Comparison of ENCODE assay signal across 11 cellular contexts in genomic region chr3:185796431-185797107, GRCh38. TPM values are rescaled to one million over a fixed set of nuclear protein-coding genes. Genes with fewer than 3 reads are reported as not detected.
DNase-seq lines count a peak whose midpoint lies in the region; ATAC-seq and TF ChIP-seq lines count a peak whose summit lies in the region.
"Had no signal": no experiment of that assay in that cellular context is flagged by ENCODE, and none has a peak within 500 bp of the region (broad histone marks: within the 10 kb centered on the region; RNA-seq: fewer than 3 reads in every experiment).

No MANE protein-coding gene starts in this region.

- no peaks in the 10 kb centered on the region for H3K36me3 ChIP-seq in smooth muscle cell (ENCODE audit: low read depth)
- H3K36me3 ChIP-seq: BLaER1 had no signal

- 70% methylated on average over 7 of the region's 7 CpGs for WGBS in smooth muscle cell (ENCODE audit: low lambda C conversion rate)

- H3F3A ChIP-seq in smooth muscle cell (ENCODE audit: low read depth), result peaks cover 18% of the 10 kb centered on the region

- peaks cover 8% of the 10 kb centered on the region for H3K4me1 ChIP-seq in smooth muscle cell (ENCODE audit: low read depth)

- H3K9ac ChIP-seq in smooth muscle cell (ENCODE audit: low read depth), result peak overlapping the region; percentile 70
- H3K9ac ChIP-seq: BLaER1 had no signal

- H3K4me3 ChIP-seq in smooth muscle cell, result no peak overlapping the region
- H3K4me3 ChIP-seq: BLaER1, SK-N-MC had no signal

- H3K79me2 ChIP-seq in smooth muscle cell (ENCODE audit: low read depth), result peaks cover 100% of the 10 kb centered on the region

- no peak for TF ChIP-seq CTCF in smooth muscle cell (IDR thresholded peaks at IDR 0.05; ENCODE audit: borderline replicate concordance, insufficient read depth, poor library complexity, severe bottlenecking)

- H4K20me1 ChIP-seq in smooth muscle cell (ENCODE audit: low read depth), result peaks cover 100% of the 10 kb centered on the region
- H4K20me1 ChIP-seq: BLaER1 had no signal

- H2AFZ ChIP-seq in smooth muscle cell (ENCODE audit: low read depth), result no peak overlapping the region

- ATAC-seq in HG03045 (IDR thresholded peaks at IDR 0.05; ENCODE audit: unreplicated experiment), result no peak

- H3K27ac ChIP-seq in smooth muscle cell (ENCODE audit: low read depth), result peak overlapping the region; percentile 87
- H3K27ac ChIP-seq: BLaER1, SK-N-MC had no signal

- no peaks in the 10 kb centered on the region for H3K9me3 ChIP-seq in smooth muscle cell (replicated peaks; ENCODE audit: low read depth)

- H3K4me2 ChIP-seq in smooth muscle cell, result no peak overlapping the region
- H3K4me2 ChIP-seq: BLaER1 had no signal

- DNase-seq in SHP77 treated with DMSO at 0.1 percent for 48 hours (lab: John Stamatoyannopoulos, UW) (peak; percentile 22), SHP77 (lab: John Stamatoyannopoulos, UW) (no peak), RKO (ENCODE audit: low spot score) (peak; percentile 60), fibroblast of peridontal ligament (ENCODE audit: extremely low read depth) (peak; percentile 56), smooth muscle cell (lab: John Stamatoyannopoulos, UW; ENCODE audit: unreplicated experiment) (no peak), globus pallidus (ENCODE audit: low spot score) (no peak)
- no peak for DNase-seq in effector CD8-positive, alpha-beta T cell (lab: John Stamatoyannopoulos, UW)
- DNase-seq: activated naive CD4-positive, alpha-beta T cell treated with anti-CD3 and anti-CD28 coated beads for 36 hours had no signal

- H3K27me3 ChIP-seq in smooth muscle cell (ENCODE audit: low read depth), result no peaks in the 10 kb centered on the region
- H3K27me3 ChIP-seq: BLaER1 had no signal

RNA-seq across cellular contexts. Expression of gene IGF2BP2, which starts 28.3 kb away (rescaled TPM):
- 59.2 and 73.7 TPM in 2 replicates for total RNA-seq in smooth muscle cell
- polyA plus RNA-seq in smooth muscle cell, result 80.6 and 105 TPM in 2 replicates

Comparison
In these comparisons a context has a peak if more than half of its experiments do, and no peak if none do; other contexts are left out.
1. DNase-seq: peak in SHP77 treated with DMSO at 0.1 percent for 48 hours (single experiment), RKO (single experiment) and fibroblast of peridontal ligament (single experiment); none in SHP77 (0 of 2), smooth muscle cell (single experiment), globus pallidus (single experiment) and effector CD8-positive, alpha-beta T cell (single experiment).